25 cellular contexts compared by ENCODE assay signal in genomic region chr20:46897471-46897870, GRCh38. TPM values are rescaled to one million over a fixed set of nuclear protein-coding genes. Genes with fewer than 3 reads are reported as not detected.
DNase-seq lines count a peak whose midpoint lies in the region; ATAC-seq, FAIRE-seq and TF ChIP-seq lines count a peak whose summit lies in the region.
"Had no signal": no experiment of that assay in that cellular context is flagged by ENCODE, and none has a peak within 500 bp of the region (broad histone marks: within the 10 kb centered on the region; RNA-seq: fewer than 3 reads in every experiment).

No MANE protein-coding gene starts in this region.

- no peak for TF ChIP-seq RAD21 in HepG2 (CRISPR knock-in tag; IDR thresholded peaks at IDR 0.05)

- H3K36me3 Mint-ChIP-seq in nephron progenitor cell (ENCODE audit: low read depth), result no peaks in the 10 kb centered on the region
- no peaks in the 10 kb centered on the region for H3K36me3 Mint-ChIP-seq in endothelial cell (ENCODE audit: low read depth, unreplicated experiment)
- H3K36me3 Mint-ChIP-seq: activated naive CD4-positive, alpha-beta T cell treated with anti-CD3 and anti-CD28 coated beads, Interleukin-2, amount 50 U/mL, for 72 hours; CD14-positive monocyte had no signal

- no TSS peak for BruUV-seq in HepG2 (replicated peaks; lab: Mats Ljungman, UMichigan)

- intact Hi-C loops in HepG2 (cut with micrococcal nuclease; ENCODE audit: unreplicated experiment) (no loop called here), right lobe of liver (cut with DNase I) (no loop called here), colonic mucosa (cut with DNase I) (loop anchor here (10.0 kb wide), 1 partner anchor 133 kb away; no protein-coding TSS in a partner anchor)

- no peak overlapping the region for H3K4me2 ChIP-seq in HepG2 (ENCODE audit: low read depth, low read length)

- no peaks in the 10 kb centered on the region for H3K79me2 ChIP-seq in HepG2 (ENCODE audit: insufficient read depth, low read length)

- no peak for ATAC-seq in HepG2
- ATAC-seq in right lobe of liver, result no peak
- no peak for ATAC-seq in GM18502 (IDR thresholded peaks at IDR 0.05; ENCODE audit: poor library complexity, unreplicated experiment)
- no peak for ATAC-seq in HG03354 (IDR thresholded peaks at IDR 0.05; ENCODE audit: poor library complexity, severe bottlenecking, unreplicated experiment)
- ATAC-seq: activated CD8-positive, alpha-beta memory T cell treated with anti-CD3 and anti-CD28 coated beads, Interleukin-2, amount 10 ng/mL, durations not matched to agents 7 days and 5 days; activated naive CD4-positive, alpha-beta T cell treated with anti-CD3 and anti-CD28 coated beads, Interleukin-2, amount 50 U/mL, for 72 hours; left lung; mucosa of descending colon; PC-3; right cardiac atrium had no signal

- POLR2A ChIA-PET in HepG2 (lab: Yijun Ruan, JAX), result no interaction called here

- CTCF ChIA-PET in HepG2 (lab: Yijun Ruan, JAX; ENCODE audit: low intra/inter-chr PET ratio, low total read pairs), result no interaction called here

- H3K4me3 ChIP-seq in HepG2 (replicated peaks in 1 of 3; ENCODE audit: insufficient read depth in 1 of 3, low read depth in 2 of 3, low read length in 3 of 3) (no peak overlapping the region), right lobe of liver (no peak overlapping the region), colonic mucosa (no peak overlapping the region)
- H3K4me3 ChIP-seq: ascending aorta, left lung, mucosa of descending colon had no signal

- no peak for TF ChIP-seq POLR2A in HepG2 (IDR thresholded peaks at IDR 0.05; ENCODE audit: insufficient read depth in 1 of 2, low read depth in 2 of 2, low read length in 2 of 2)
- no peak for TF ChIP-seq POLR2A in right lobe of liver (IDR thresholded peaks at IDR 0.05)

- H3K9me3 ChIP-seq in HepG2 (ENCODE audit: low read length), result no peaks in the 10 kb centered on the region
- H3K9me3 ChIP-seq in right lobe of liver, result no peaks in the 10 kb centered on the region
- H3K9me3 ChIP-seq in colonic mucosa, result no peaks in the 10 kb centered on the region
- H3K9me3 ChIP-seq: ascending aorta, left lung, mucosa of descending colon, neutrophil had no signal

- H2AFZ ChIP-seq in HepG2 (ENCODE audit: low read length), result no peak overlapping the region

- no peak for FAIRE-seq in HepG2 (lab: Jason Lieb, UNC)
- FAIRE-seq: H1 had no signal

- H3K4me1 ChIP-seq in HepG2 (ENCODE audit: insufficient read depth, low read length), result no peaks in the 10 kb centered on the region
- H3K4me1 ChIP-seq in right lobe of liver, result no peaks in the 10 kb centered on the region
- no peaks in the 10 kb centered on the region for H3K4me1 ChIP-seq in colonic mucosa
- H3K4me1 ChIP-seq: ascending aorta, left lung had no signal

- H3K9ac ChIP-seq in HepG2 (ENCODE audit: insufficient read depth, low read depth, low read length) (no peak overlapping the region), colonic mucosa (ENCODE audit: low read depth in 2 of 2, low read length in 2 of 2) (peak overlapping the region; percentile 35 to 39)

- H3K27me3 ChIP-seq in HepG2 (ENCODE audit: control insufficient read depth in 1 of 2, insufficient read depth in 2 of 2, low read length in 2 of 2) (peaks cover 24 to 88% of the 10 kb centered on the region in 2 experiments; a peak in 4 of 5 replicates), right lobe of liver (peaks cover 4 to 24% of the 10 kb centered on the region in 2 donors), colonic mucosa (no peaks in the 10 kb centered on the region)
- H3K27me3 ChIP-seq: ascending aorta had no signal

- H3K4me3 Mint-ChIP-seq in nephron progenitor cell, result peak overlapping the region; percentile 9
- no peak overlapping the region for H3K4me3 Mint-ChIP-seq in endothelial cell (ENCODE audit: unreplicated experiment)
- H3K4me3 Mint-ChIP-seq: activated CD8-positive, alpha-beta memory T cell treated with anti-CD3 and anti-CD28 coated beads, Interleukin-2, amount 10 ng/mL, durations not matched to agents 7 days and 5 days had no signal

- H3K4me1 Mint-ChIP-seq in nephron progenitor cell (peaks cover 82% of the 10 kb centered on the region), endothelial cell (ENCODE audit: unreplicated experiment) (peaks cover 3% of the 10 kb centered on the region)
- H3K4me1 Mint-ChIP-seq: activated CD8-positive, alpha-beta memory T cell treated with anti-CD3 and anti-CD28 coated beads, Interleukin-2, amount 10 ng/mL, durations not matched to agents 7 days and 5 days had no signal

- TF ChIP-seq EP300 in HepG2 (IDR thresholded peaks at IDR 0.05; ENCODE audit: low read depth in 2 of 2, low read length in 2 of 2), result no peak
- TF ChIP-seq EP300 in HepG2 (CRISPR knock-in tag; IDR thresholded peaks at IDR 0.05; ENCODE audit: borderline replicate concordance), result no peak

- DNase-seq in HepG2 (ENCODE audit: low spot score) (no peak), right lobe of liver (no peak), colonic mucosa (no peak), nephron progenitor cell (no peak), endothelial cell (ENCODE audit: low spot score) (no peak), NCI-H2196 treated with DMSO at 0.1 percent for 48 hours (lab: John Stamatoyannopoulos, UW; ENCODE audit: unreplicated experiment) (no peak)
- DNase-seq: activated CD4-positive, alpha-beta T cell treated with anti-CD3 and anti-CD28 coated beads for 48 hours; activated CD8-positive, alpha-beta memory T cell treated with anti-CD3 and anti-CD28 coated beads, Interleukin-2, amount 10 ng/mL, durations not matched to agents 7 days and 5 days; effector CD4-positive, alpha-beta T cell; GDM1; left lung; mucosa of descending colon; NCI-H1694 treated with DMSO at 0.1 percent for 48 hours; NCI-H510A; PC-3; right cardiac atrium; SHP77; stimulated activated CD4-positive, alpha-beta T cell treated with anti-CD3 and anti-CD28 coated beads, Interleukin-15, amount 100 ng/mL, for 24 hours had no signal

- no peak overlapping the region for H3K27ac Mint-ChIP-seq in nephron progenitor cell
- no peak overlapping the region for H3K27ac Mint-ChIP-seq in endothelial cell (ENCODE audit: unreplicated experiment)
- H3K27ac Mint-ChIP-seq: activated CD8-positive, alpha-beta memory T cell treated with anti-CD3 and anti-CD28 coated beads, Interleukin-2, amount 10 ng/mL, durations not matched to agents 7 days and 5 days; activated naive CD4-positive, alpha-beta T cell treated with anti-CD3 and anti-CD28 coated beads, Interleukin-2, amount 50 U/mL, for 72 hours; CD14-positive monocyte had no signal

- in situ Hi-C loops in HepG2 (cut with HindIII; ENCODE audit: extremely low pct_ligation_motif_present, low pct_unique_long_range_greater_than_20kb), result no loop called here

- H3K27ac ChIP-seq in HepG2 (ENCODE audit: extremely low read length, insufficient read depth, low read length) (no peak overlapping the region), right lobe of liver (no peak overlapping the region), colonic mucosa (no peak overlapping the region)
- H3K27ac ChIP-seq: ascending aorta, left lung, neutrophil had no signal

- WGBS in HepG2 (ENCODE audit: low lambda C conversion rate), result 30% methylated on average over 11 of the region's 11 CpGs
- WGBS in right lobe of liver (ENCODE audit: insufficient coverage, low coverage, low lambda C conversion rate, missing lambda C conversion rate), result 61% methylated on average over 11 of the region's 11 CpGs

- H3K9me3 Mint-ChIP-seq in nephron progenitor cell (no peaks in the 10 kb centered on the region), endothelial cell (ENCODE audit: unreplicated experiment) (no peaks in the 10 kb centered on the region)
- H3K9me3 Mint-ChIP-seq: activated naive CD4-positive, alpha-beta T cell treated with anti-CD3 and anti-CD28 coated beads, Interleukin-2, amount 50 U/mL, for 72 hours had no signal

- H3K36me3 ChIP-seq in HepG2 (replicated peaks in 1 of 2; ENCODE audit: control insufficient read depth in 1 of 2, insufficient read depth in 2 of 2, low read length in 2 of 2), result no peaks in the 10 kb centered on the region
- no peaks in the 10 kb centered on the region for H3K36me3 ChIP-seq in right lobe of liver
- H3K36me3 ChIP-seq in colonic mucosa, result no peaks in the 10 kb centered on the region
- H3K36me3 ChIP-seq: ascending aorta, left lung, neutrophil had no signal

- H3K27me3 Mint-ChIP-seq in nephron progenitor cell (ENCODE audit: low read depth, poor library complexity), result peaks cover 41% of the 10 kb centered on the region
- H3K27me3 Mint-ChIP-seq in endothelial cell (ENCODE audit: unreplicated experiment), result peaks cover 9% of the 10 kb centered on the region

- no peak for TF ChIP-seq CTCF in HepG2 (CRISPR knock-in tag; IDR thresholded peaks at IDR 0.05)
- TF ChIP-seq CTCF in right lobe of liver (IDR thresholded peaks at IDR 0.05), result no peak
- no peak for TF ChIP-seq CTCF in colonic mucosa (IDR thresholded peaks at IDR 0.05)
- no peak for TF ChIP-seq CTCF in nephron progenitor cell (IDR thresholded peaks at IDR 0.05)
- no peak for TF ChIP-seq CTCF in endothelial cell (IDR thresholded peaks at IDR 0.05; ENCODE audit: unreplicated experiment)

- H4K20me1 ChIP-seq in HepG2 (ENCODE audit: insufficient read depth, low read length), result no peaks in the 10 kb centered on the region

RNA-seq across cellular contexts. Expression of gene EYA2, which starts 2.8 kb away (rescaled TPM):
- total RNA-seq in HepG2 (2016; rRNA removed; fragmentation: Illumina TruSeq; extraction: Trizol) (not detected in 2 replicates), right lobe of liver (1 to 10 TPM in 1 of 6 experiments, under 1 TPM in 5; 0.12 to 3.0 (median 0.49) TPM), colonic mucosa (10 to 100 TPM in 1 of 2 donors, 1 to 10 TPM in 1; 8.9 to 16.8 TPM), endothelial cell (ENCODE audit: unreplicated experiment) (not detected)
- total RNA-seq in HepG2 (2016; cell fraction: cytosol; rRNA removed; fragmentation: Illumina TruSeq; extraction: Trizol; ENCODE audit: low read depth), result not detected in 2 replicates
- not detected in 2 replicates for total RNA-seq in HepG2 (2016; cell fraction: insoluble cytoplasmic fraction; rRNA removed; fragmentation: Illumina TruSeq; extraction: Trizol)
- not detected in 2 replicates for total RNA-seq in HepG2 (2016; cell fraction: membrane; rRNA removed; fragmentation: Illumina TruSeq; extraction: Trizol)
- not detected in 2 replicates for total RNA-seq in HepG2 (2016; cell fraction: nucleus; rRNA removed; fragmentation: Illumina TruSeq; extraction: Trizol)
- polyA plus RNA-seq in HepG2 (2011; rRNA removed), result not detected in 2 replicates
- not detected in 2 replicates for polyA plus RNA-seq in HepG2 (2011; cell fraction: cytosol; rRNA removed)
- polyA plus RNA-seq in HepG2 (2011; cell fraction: nucleus; rRNA removed), result not detected in 2 replicates
- not detected in 2 replicates for polyA plus RNA-seq in HepG2 (2012)
- polyA plus RNA-seq in HepG2 (2016; cell fraction: cytosol; fragmentation: Illumina TruSeq; extraction: Trizol; ENCODE audit: low read depth), result not detected in 2 replicates
- not detected in 2 replicates for polyA plus RNA-seq in HepG2 (2016; cell fraction: insoluble cytoplasmic fraction; fragmentation: Illumina TruSeq; extraction: Trizol; ENCODE audit: low read depth)
- not detected in 2 replicates for polyA plus RNA-seq in HepG2 (2016; cell fraction: membrane; fragmentation: Illumina TruSeq; extraction: Trizol; ENCODE audit: low read depth)
- polyA plus RNA-seq in HepG2 (2016; cell fraction: nucleus; fragmentation: Illumina TruSeq; extraction: Trizol; ENCODE audit: insufficient read depth, low read depth), result not detected in 2 replicates
- not detected in 2 replicates for polyA minus RNA-seq in HepG2 (2011; rRNA and poly(A)+ RNA removed; ENCODE audit: low replicate concordance)
- polyA minus RNA-seq in HepG2 (2011; cell fraction: cytosol; rRNA and poly(A)+ RNA removed), result not detected in 2 replicates
- polyA minus RNA-seq in HepG2 (2011; cell fraction: nucleus; rRNA and poly(A)+ RNA removed), result not detected in 2 replicates
- total RNA-seq: activated CD8-positive, alpha-beta memory T cell treated with anti-CD3 and anti-CD28 coated beads, Interleukin-2, amount 10 ng/mL, durations not matched to agents 7 days and 5 days; activated naive CD4-positive, alpha-beta T cell treated with anti-CD3 and anti-CD28 coated beads, Interleukin-2, amount 50 U/mL, for 72 hours had no signal
